ENCODE assay signal across 1 cellular context in the genomic region with DNA sequence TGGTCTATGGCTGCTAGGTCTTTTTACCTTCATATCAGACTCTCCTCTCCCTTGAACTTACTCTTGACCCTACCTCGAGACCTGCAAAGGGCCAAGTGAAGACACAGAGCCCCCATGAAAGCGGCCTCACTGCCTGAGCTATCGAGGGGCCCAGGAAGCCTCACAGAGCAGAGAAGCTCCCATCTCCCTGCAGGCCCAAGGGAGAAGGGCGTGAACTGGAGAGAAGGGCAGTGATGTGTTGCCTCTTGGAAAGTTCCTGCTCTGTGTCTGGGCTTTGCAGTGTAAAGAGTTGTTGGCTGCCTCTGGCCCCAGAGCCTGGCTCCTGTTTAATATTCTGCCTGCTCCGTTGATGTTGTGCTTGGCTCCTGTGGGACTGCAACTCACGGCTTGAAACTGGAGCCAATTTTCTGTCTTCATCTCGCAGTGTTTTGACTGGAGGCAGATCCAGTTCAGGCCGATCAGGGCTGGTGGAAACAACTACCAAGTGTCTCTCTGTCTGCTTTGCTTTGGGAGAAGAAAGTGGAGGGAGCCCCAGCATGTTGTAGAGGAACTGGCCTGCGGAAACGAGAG.
TF ChIP-seq lines count a peak whose summit lies in the region.

No MANE protein-coding gene starts in this region.

TF ChIP-seq in GM23338, 12 proteins besides CTCF, POLR2A, EP300 and RAD21 (continued from another document):
- TF ChIP-seq, protein P1, sequence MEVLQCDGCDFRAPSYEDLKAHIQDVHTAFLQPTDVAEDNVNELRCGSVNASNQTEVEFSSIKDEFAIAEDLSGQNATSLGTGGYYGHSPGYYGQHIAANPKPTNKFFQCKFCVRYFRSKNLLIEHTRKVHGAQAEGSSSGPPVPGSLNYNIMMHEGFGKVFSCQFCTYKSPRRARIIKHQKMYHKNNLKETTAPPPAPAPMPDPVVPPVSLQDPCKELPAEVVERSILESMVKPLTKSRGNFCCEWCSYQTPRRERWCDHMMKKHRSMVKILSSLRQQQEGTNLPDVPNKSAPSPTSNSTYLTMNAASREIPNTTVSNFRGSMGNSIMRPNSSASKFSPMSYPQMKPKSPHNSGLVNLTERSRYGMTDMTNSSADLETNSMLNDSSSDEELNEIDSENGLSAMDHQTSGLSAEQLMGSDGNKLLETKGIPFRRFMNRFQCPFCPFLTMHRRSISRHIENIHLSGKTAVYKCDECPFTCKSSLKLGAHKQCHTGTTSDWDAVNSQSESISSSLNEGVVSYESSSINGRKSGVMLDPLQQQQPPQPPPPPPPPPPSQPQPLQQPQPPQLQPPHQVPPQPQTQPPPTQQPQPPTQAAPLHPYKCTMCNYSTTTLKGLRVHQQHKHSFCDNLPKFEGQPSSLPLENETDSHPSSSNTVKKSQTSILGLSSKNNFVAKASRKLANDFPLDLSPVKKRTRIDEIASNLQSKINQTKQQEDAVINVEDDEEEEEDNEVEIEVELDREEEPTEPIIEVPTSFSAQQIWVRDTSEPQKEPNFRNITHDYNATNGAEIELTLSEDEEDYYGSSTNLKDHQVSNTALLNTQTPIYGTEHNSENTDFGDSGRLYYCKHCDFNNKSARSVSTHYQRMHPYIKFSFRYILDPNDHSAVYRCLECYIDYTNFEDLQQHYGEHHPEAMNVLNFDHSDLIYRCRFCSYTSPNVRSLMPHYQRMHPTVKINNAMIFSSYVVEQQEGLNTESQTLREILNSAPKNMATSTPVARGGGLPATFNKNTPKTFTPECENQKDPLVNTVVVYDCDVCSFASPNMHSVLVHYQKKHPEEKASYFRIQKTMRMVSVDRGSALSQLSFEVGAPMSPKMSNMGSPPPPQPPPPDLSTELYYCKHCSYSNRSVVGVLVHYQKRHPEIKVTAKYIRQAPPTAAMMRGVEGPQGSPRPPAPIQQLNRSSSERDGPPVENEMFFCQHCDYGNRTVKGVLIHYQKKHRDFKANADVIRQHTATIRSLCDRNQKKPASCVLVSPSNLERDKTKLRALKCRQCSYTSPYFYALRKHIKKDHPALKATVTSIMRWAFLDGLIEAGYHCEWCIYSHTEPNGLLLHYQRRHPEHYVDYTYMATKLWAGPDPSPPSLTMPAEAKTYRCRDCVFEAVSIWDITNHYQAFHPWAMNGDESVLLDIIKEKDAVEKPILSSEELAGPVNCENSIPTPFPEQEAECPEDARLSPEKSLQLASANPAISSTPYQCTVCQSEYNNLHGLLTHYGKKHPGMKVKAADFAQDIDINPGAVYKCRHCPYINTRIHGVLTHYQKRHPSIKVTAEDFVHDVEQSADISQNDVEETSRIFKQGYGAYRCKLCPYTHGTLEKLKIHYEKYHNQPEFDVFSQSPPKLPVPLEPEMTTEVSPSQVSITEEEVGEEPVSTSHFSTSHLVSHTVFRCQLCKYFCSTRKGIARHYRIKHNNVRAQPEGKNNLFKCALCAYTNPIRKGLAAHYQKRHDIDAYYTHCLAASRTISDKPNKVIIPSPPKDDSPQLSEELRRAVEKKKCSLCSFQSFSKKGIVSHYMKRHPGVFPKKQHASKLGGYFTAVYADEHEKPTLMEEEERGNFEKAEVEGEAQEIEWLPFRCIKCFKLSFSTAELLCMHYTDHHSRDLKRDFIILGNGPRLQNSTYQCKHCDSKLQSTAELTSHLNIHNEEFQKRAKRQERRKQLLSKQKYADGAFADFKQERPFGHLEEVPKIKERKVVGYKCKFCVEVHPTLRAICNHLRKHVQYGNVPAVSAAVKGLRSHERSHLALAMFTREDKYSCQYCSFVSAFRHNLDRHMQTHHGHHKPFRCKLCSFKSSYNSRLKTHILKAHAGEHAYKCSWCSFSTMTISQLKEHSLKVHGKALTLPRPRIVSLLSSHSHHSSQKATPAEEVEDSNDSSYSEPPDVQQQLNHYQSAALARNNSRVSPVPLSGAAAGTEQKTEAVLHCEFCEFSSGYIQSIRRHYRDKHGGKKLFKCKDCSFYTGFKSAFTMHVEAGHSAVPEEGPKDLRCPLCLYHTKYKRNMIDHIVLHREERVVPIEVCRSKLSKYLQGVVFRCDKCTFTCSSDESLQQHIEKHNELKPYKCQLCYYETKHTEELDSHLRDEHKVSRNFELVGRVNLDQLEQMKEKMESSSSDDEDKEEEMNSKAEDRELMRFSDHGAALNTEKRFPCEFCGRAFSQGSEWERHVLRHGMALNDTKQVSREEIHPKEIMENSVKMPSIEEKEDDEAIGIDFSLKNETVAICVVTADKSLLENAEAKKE (CRISPR knock-in tag; IDR thresholded peaks at IDR 0.05) = no peak
- no peak for TF ChIP-seq EZH2 (IDR thresholded peaks at IDR 0.05; ENCODE audit: low read depth, unreplicated experiment)
- TF ChIP-seq, protein P2, sequence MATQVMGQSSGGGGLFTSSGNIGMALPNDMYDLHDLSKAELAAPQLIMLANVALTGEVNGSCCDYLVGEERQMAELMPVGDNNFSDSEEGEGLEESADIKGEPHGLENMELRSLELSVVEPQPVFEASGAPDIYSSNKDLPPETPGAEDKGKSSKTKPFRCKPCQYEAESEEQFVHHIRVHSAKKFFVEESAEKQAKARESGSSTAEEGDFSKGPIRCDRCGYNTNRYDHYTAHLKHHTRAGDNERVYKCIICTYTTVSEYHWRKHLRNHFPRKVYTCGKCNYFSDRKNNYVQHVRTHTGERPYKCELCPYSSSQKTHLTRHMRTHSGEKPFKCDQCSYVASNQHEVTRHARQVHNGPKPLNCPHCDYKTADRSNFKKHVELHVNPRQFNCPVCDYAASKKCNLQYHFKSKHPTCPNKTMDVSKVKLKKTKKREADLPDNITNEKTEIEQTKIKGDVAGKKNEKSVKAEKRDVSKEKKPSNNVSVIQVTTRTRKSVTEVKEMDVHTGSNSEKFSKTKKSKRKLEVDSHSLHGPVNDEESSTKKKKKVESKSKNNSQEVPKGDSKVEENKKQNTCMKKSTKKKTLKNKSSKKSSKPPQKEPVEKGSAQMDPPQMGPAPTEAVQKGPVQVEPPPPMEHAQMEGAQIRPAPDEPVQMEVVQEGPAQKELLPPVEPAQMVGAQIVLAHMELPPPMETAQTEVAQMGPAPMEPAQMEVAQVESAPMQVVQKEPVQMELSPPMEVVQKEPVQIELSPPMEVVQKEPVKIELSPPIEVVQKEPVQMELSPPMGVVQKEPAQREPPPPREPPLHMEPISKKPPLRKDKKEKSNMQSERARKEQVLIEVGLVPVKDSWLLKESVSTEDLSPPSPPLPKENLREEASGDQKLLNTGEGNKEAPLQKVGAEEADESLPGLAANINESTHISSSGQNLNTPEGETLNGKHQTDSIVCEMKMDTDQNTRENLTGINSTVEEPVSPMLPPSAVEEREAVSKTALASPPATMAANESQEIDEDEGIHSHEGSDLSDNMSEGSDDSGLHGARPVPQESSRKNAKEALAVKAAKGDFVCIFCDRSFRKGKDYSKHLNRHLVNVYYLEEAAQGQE (IDR thresholded peaks at IDR 0.05; ENCODE audit: unreplicated experiment) = no peak
- TF ChIP-seq POLR2AphosphoS5 (IDR thresholded peaks at IDR 0.05; ENCODE audit: low read depth) = no peak
- no peak for TF ChIP-seq ZNF331 (CRISPR knock-in tag; IDR thresholded peaks at IDR 0.05; ENCODE audit: low read depth)
- no peak for TF ChIP-seq JUNB (IDR thresholded peaks at IDR 0.05; ENCODE audit: unreplicated experiment)
- TF ChIP-seq CREB1 (CRISPR knock-in tag; IDR thresholded peaks at IDR 0.05; ENCODE audit: low read depth) = no peak
- no peak for TF ChIP-seq STAT1 (IDR thresholded peaks at IDR 0.05; ENCODE audit: unreplicated experiment)
- no peak for TF ChIP-seq ZNF114 (CRISPR knock-in tag; IDR thresholded peaks at IDR 0.05)
- TF ChIP-seq NANOG (IDR thresholded peaks at IDR 0.05; ENCODE audit: borderline replicate concordance) = no peak
- TF ChIP-seq, protein P3, sequence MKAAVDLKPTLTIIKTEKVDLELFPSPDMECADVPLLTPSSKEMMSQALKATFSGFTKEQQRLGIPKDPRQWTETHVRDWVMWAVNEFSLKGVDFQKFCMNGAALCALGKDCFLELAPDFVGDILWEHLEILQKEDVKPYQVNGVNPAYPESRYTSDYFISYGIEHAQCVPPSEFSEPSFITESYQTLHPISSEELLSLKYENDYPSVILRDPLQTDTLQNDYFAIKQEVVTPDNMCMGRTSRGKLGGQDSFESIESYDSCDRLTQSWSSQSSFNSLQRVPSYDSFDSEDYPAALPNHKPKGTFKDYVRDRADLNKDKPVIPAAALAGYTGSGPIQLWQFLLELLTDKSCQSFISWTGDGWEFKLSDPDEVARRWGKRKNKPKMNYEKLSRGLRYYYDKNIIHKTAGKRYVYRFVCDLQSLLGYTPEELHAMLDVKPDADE (IDR thresholded peaks at IDR 0.05) = no peak
